In the genomic region with DNA sequence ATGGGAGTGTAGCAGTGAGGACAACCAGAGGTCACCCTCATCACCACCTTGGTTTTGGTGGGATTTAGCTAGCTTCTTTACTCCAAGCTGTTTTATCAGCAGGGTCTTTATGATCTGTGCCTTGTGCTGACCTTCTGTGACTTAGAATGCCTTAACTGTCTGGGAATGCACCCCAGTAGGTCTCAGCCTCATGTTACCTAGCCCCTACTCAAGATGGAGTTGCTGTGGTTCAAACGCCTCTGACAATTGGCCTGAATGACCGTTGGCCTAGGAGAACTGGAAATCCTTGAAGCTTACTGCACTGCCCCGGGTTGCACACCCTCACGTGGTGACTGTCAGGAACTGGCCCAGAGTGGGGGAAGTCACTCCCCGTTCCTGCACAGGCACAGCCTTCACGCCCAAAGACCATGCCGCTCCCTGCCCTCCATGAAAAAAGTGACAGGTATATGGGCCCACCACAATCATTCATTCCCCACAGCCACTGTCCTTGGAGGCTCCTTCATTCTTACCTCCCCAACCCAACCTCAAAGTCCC, we compare ENCODE assay signal across 16 cellular contexts.
DNase-seq lines count a peak whose midpoint lies in the region; ATAC-seq, FAIRE-seq and TF ChIP-seq lines count a peak whose summit lies in the region.
"Had no signal": no experiment of that assay in that cellular context is flagged by ENCODE, and none has a peak within 500 bp of the region (broad histone marks: within the 10 kb centered on the region; RNA-seq: fewer than 3 reads in every experiment).

No MANE protein-coding gene starts in this region.

- no peak overlapping the region for H3K4me3 ChIP-seq in keratinocyte (ENCODE audit: control insufficient read depth in 2 of 3, extremely low read depth in 1 of 3, insufficient read depth in 2 of 3, low read depth in 1 of 3, low read length in 3 of 3)
- H3K4me3 ChIP-seq: HAP-1 had no signal

- peaks cover 7% of the 10 kb centered on the region for H3K4me1 Mint-ChIP-seq in stimulated activated naive CD8-positive, alpha-beta T cell treated with anti-CD3 and anti-CD28 coated beads, Interleukin-15, amount 100 ng/mL, for 72 hours
- H3K4me1 Mint-ChIP-seq in osteocyte (ENCODE audit: unreplicated experiment): peaks cover 59% of the 10 kb centered on the region

- H3K36me3 Mint-ChIP-seq in osteocyte (ENCODE audit: unreplicated experiment): peaks cover 29% of the 10 kb centered on the region
- H3K36me3 Mint-ChIP-seq: CD4-positive, alpha-beta memory T cell had no signal

- H3K4me3 Mint-ChIP-seq in stimulated activated naive CD8-positive, alpha-beta T cell treated with anti-CD3 and anti-CD28 coated beads, Interleukin-15, amount 100 ng/mL, for 72 hours: no peak overlapping the region
- no peak overlapping the region for H3K4me3 Mint-ChIP-seq in osteocyte (ENCODE audit: unreplicated experiment)
- H3K4me3 Mint-ChIP-seq: CD4-positive, alpha-beta memory T cell had no signal

- H3K27me3 Mint-ChIP-seq in stimulated activated naive CD8-positive, alpha-beta T cell treated with anti-CD3 and anti-CD28 coated beads, Interleukin-15, amount 100 ng/mL, for 72 hours: no peaks in the 10 kb centered on the region
- no peaks in the 10 kb centered on the region for H3K27me3 Mint-ChIP-seq in osteocyte (ENCODE audit: unreplicated experiment)

- no peaks in the 10 kb centered on the region for H3K9me3 ChIP-seq in keratinocyte (ENCODE audit: control insufficient read depth, low read depth, low read length)
- H3K9me3 ChIP-seq: HAP-1 had no signal

- TF ChIP-seq CTCF in keratinocyte (optimal IDR thresholded peaks at IDR 0.05 in 1 of 3, IDR thresholded peaks at IDR 0.05 in 1 of 3, conservative IDR thresholded peaks at IDR 0.05 in 1 of 3; ENCODE audit: extremely low read depth in 1 of 3, insufficient read depth in 2 of 3, low read length in 3 of 3) (no peak), osteocyte (IDR thresholded peaks at IDR 0.05) (no peak)

- H3K9me3 Mint-ChIP-seq in stimulated activated naive CD8-positive, alpha-beta T cell treated with anti-CD3 and anti-CD28 coated beads, Interleukin-15, amount 100 ng/mL, for 72 hours: no peaks in the 10 kb centered on the region
- H3K9me3 Mint-ChIP-seq in osteocyte (ENCODE audit: unreplicated experiment): no peaks in the 10 kb centered on the region

- peak; percentile 12 for ATAC-seq in stimulated activated naive CD8-positive, alpha-beta T cell treated with anti-CD3 and anti-CD28 coated beads, Interleukin-15, Interleukin-2, amounts not matched to agents 100 U/mL and 50 U/mL, for 24 hours
- ATAC-seq in stimulated activated naive CD8-positive, alpha-beta T cell treated with anti-CD3 and anti-CD28 coated beads, Interleukin-15, amount 100 ng/mL, for 72 hours: no peak
- ATAC-seq in HG03280 (IDR thresholded peaks at IDR 0.05; ENCODE audit: unreplicated experiment): no peak

- DNase-seq in stimulated activated naive CD8-positive, alpha-beta T cell treated with anti-CD3 and anti-CD28 coated beads, Interleukin-15, Interleukin-2, amounts not matched to agents 100 U/mL and 50 U/mL, for 24 hours: no peak
- no peak for DNase-seq in stimulated activated naive CD8-positive, alpha-beta T cell treated with anti-CD3 and anti-CD28 coated beads, Interleukin-15, amount 100 ng/mL, for 72 hours
- no peak for DNase-seq in keratinocyte (ENCODE audit: low read depth, low spot score)
- DNase-seq in osteocyte (ENCODE audit: extremely low spot score, unreplicated experiment): no peak
- no peak for DNase-seq in stimulated activated CD4-positive, alpha-beta T cell treated with anti-CD3 and anti-CD28 coated beads, Interleukin-1b, Interleukin-23, amount 100 ng/mL, for 48 hours
- DNase-seq in NCI-H510A treated with DMSO at 0.1 percent for 48 hours (lab: John Stamatoyannopoulos, UW): no peak
- DNase-seq: ACHN; CD4-positive, alpha-beta memory T cell; DND-41; GDM1 had no signal

- dilution Hi-C loops in keratinocyte (cut with MboI; ENCODE audit: extremely low pct_ligation_motif_present, low sequenced_read_pairs): no loop called here

- H3K27ac ChIP-seq in keratinocyte (ENCODE audit: control insufficient read depth, insufficient read depth, low read length): no peak overlapping the region
- H3K27ac ChIP-seq: C4-2B, HL-60 had no signal

- FAIRE-seq in keratinocyte (lab: Jason Lieb, UNC): peak; percentile 29
- FAIRE-seq: GM12892, H1 had no signal

- H2AFZ ChIP-seq in keratinocyte (ENCODE audit: control insufficient read depth, low read length): no peak overlapping the region

- no peak overlapping the region for H3K27ac Mint-ChIP-seq in stimulated activated naive CD8-positive, alpha-beta T cell treated with anti-CD3 and anti-CD28 coated beads, Interleukin-15, amount 100 ng/mL, for 72 hours
- H3K27ac Mint-ChIP-seq in osteocyte (ENCODE audit: unreplicated experiment): peak overlapping the region; percentile 84
- H3K27ac Mint-ChIP-seq: CD4-positive, alpha-beta memory T cell had no signal

- no peak overlapping the region for H3K4me2 ChIP-seq in keratinocyte (ENCODE audit: control insufficient read depth, extremely low read depth, insufficient read depth, low read depth, low read length)

- H3K36me3 ChIP-seq in keratinocyte (ENCODE audit: control insufficient read depth in 2 of 2, extremely low read depth in 1 of 2, insufficient read depth in 2 of 2, low read length in 2 of 2): no peaks in the 10 kb centered on the region
- H3K36me3 ChIP-seq: HAP-1 had no signal

- H3K27me3 ChIP-seq in keratinocyte (ENCODE audit: control insufficient read depth, extremely low read depth, insufficient read depth, low read length): peaks cover 16% of the 10 kb centered on the region

- no peaks in the 10 kb centered on the region for H4K20me1 ChIP-seq in keratinocyte (ENCODE audit: control insufficient read depth, extremely low read depth, insufficient read depth, low read length)

- H3K4me1 ChIP-seq in keratinocyte (ENCODE audit: control insufficient read depth, extremely low read depth, insufficient read depth, low read length): peaks cover 30% of the 10 kb centered on the region
- H3K4me1 ChIP-seq: HAP-1 had no signal

- no peaks in the 10 kb centered on the region for H3K9me1 ChIP-seq in keratinocyte (ENCODE audit: control insufficient read depth, extremely low read depth, insufficient read depth, low read length)

- H3K79me2 ChIP-seq in keratinocyte (ENCODE audit: control insufficient read depth, insufficient read depth, low read length): no peaks in the 10 kb centered on the region

- H3K9ac ChIP-seq in keratinocyte (ENCODE audit: control insufficient read depth, extremely low read depth, insufficient read depth, low read length): no peak overlapping the region
